1 cellular context compared by ENCODE assay signal in the genomic region with DNA sequence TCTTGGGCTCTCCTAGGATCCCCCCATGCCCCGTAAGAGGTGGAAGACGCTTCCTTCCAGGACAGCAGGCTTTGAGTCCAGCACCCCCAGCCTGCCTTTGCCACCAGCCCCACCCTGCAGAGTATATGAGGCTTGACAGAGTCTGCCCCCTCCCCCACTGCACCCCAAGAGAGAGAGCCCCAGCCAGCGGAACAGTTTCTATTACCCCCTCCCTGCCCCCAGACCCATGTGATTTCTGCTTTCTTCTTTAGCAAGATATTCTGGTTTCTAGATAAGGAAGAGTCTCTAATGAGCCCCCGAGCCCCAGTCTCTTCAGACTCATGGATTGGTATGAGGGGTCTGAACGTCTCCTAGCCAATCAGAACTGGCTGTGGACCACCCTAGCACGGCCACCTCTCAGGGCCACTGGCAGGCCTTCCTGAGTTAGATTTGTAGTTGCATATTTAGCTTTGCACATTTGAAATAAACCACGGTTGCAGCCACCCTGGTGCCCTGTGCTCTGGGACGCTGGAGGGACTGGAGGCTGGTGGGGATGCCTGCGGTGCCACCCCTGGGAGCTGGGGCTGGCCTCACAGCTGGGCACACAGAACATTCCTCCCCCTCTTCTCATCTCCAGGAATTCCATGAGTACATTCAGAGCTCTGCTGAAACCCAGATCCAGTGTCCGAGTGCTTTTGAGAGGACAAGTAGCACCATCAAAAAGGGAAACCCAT.
TF ChIP-seq lines count a peak whose summit lies in the region.

No MANE protein-coding gene starts in this region.

TF ChIP-seq in SK-N-SH, 30 proteins besides CTCF, POLR2A, EP300 and RAD21:
- TF ChIP-seq ELF1 (IDR thresholded peaks at IDR 0.05): no peak
- TF ChIP-seq, protein P1, sequence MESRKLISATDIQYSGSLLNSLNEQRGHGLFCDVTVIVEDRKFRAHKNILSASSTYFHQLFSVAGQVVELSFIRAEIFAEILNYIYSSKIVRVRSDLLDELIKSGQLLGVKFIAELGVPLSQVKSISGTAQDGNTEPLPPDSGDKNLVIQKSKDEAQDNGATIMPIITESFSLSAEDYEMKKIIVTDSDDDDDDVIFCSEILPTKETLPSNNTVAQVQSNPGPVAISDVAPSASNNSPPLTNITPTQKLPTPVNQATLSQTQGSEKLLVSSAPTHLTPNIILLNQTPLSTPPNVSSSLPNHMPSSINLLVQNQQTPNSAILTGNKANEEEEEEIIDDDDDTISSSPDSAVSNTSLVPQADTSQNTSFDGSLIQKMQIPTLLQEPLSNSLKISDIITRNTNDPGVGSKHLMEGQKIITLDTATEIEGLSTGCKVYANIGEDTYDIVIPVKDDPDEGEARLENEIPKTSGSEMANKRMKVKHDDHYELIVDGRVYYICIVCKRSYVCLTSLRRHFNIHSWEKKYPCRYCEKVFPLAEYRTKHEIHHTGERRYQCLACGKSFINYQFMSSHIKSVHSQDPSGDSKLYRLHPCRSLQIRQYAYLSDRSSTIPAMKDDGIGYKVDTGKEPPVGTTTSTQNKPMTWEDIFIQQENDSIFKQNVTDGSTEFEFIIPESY (IDR thresholded peaks at IDR 0.05; ENCODE audit: borderline replicate concordance, low read depth): no peak
- TF ChIP-seq, protein P2, sequence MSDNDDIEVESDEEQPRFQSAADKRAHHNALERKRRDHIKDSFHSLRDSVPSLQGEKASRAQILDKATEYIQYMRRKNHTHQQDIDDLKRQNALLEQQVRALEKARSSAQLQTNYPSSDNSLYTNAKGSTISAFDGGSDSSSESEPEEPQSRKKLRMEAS (IDR thresholded peaks at IDR 0.05; ENCODE audit: low read depth): no peak
TF ChIP-seq in SK-N-SH: peak in this region for 0.
